In the genomic region with DNA sequence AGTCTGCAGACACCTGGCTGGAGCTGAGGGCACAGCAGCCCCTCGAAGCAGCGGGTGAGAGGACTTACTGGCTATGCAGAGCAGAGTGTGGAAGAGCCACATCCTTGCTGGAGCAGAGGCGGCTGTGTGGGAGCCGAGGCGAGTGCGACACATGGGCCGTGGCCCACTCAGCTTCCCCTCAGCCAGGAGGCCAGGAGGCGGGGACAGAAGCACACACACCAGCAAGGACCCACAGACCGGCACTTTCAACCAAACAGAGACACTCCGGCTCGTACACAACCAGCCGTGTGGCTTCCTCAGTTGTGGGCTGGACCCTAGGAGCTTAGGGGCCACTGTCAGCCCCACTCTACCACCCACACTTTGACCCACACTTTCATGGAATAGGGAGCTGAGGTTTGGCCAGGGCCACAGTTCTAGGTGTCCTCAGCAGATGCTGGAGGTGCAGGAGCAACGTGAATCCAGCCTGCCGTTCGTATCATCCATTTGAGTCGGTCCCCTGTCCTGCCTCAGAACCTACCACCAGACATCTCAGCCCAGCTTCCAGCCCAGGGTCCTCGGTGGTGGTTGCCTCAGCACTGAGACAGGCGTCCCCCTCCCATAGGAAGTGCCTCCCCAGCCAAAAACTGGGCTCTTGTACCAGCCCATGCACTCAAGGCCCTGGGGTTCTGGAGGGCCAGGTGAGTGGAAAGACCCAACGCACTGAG, we compare ENCODE assay signal across 9 cellular contexts. TPM values are rescaled to one million over a fixed set of nuclear protein-coding genes. Genes with fewer than 3 reads are reported as not detected.
DNase-seq lines count a peak whose midpoint lies in the region; ATAC-seq and TF ChIP-seq lines count a peak whose summit lies in the region.
"Had no signal": no experiment of that assay in that cellular context is flagged by ENCODE, and none has a peak within 500 bp of the region (broad histone marks: within the 10 kb centered on the region; RNA-seq: fewer than 3 reads in every experiment).

A gene with protein sequence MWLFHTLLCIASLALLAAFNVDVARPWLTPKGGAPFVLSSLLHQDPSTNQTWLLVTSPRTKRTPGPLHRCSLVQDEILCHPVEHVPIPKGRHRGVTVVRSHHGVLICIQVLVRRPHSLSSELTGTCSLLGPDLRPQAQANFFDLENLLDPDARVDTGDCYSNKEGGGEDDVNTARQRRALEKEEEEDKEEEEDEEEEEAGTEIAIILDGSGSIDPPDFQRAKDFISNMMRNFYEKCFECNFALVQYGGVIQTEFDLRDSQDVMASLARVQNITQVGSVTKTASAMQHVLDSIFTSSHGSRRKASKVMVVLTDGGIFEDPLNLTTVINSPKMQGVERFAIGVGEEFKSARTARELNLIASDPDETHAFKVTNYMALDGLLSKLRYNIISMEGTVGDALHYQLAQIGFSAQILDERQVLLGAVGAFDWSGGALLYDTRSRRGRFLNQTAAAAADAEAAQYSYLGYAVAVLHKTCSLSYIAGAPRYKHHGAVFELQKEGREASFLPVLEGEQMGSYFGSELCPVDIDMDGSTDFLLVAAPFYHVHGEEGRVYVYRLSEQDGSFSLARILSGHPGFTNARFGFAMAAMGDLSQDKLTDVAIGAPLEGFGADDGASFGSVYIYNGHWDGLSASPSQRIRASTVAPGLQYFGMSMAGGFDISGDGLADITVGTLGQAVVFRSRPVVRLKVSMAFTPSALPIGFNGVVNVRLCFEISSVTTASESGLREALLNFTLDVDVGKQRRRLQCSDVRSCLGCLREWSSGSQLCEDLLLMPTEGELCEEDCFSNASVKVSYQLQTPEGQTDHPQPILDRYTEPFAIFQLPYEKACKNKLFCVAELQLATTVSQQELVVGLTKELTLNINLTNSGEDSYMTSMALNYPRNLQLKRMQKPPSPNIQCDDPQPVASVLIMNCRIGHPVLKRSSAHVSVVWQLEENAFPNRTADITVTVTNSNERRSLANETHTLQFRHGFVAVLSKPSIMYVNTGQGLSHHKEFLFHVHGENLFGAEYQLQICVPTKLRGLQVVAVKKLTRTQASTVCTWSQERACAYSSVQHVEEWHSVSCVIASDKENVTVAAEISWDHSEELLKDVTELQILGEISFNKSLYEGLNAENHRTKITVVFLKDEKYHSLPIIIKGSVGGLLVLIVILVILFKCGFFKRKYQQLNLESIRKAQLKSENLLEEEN (minus strand): TSS at position 146 of the 704 bp plus-strand sequence. CDS start 44 bp downstream, at position 102.

- no peak within 1 kb of the TSS for H2AFZ ChIP-seq in OCI-LY7 (ENCODE audit: low read length)

- peak within 1 kb of the TSS in 2 of 6 donors; percentile 20 to 78 for H3K27ac Mint-ChIP-seq in naive B cell

- H3K9me3 Mint-ChIP-seq in naive B cell, result no peaks in the 10 kb centered on the region

- no peak within 1 kb of the TSS for H3K4me2 ChIP-seq in OCI-LY7 (ENCODE audit: low read length)

- H3K36me3 ChIP-seq in OCI-LY7 (ENCODE audit: insufficient read depth, low read length), result 0 out of 2 replicates have a peak, but pooled peaks cover under 1% of the 10 kb centered on the region

- H3K9me3 ChIP-seq in AG04450 (ENCODE audit: control insufficient read depth, insufficient read depth, low read length), result no peaks in the 10 kb centered on the region; the same call in 1 of the 2 replicates
- no peaks in the 10 kb centered on the region for H3K9me3 ChIP-seq in OCI-LY7 (ENCODE audit: low read length)

- H3K4me3 ChIP-seq in AG04450 (ENCODE audit: low read depth, low read length) (no peak within 1 kb of the TSS), OCI-LY7 (ENCODE audit: low read depth, low read length, poor library complexity, severe bottlenecking) (no peak within 1 kb of the TSS)

- POLR2A ChIA-PET in AG04450 (lab: Yijun Ruan, JAX) (interaction anchor here (1.1 kb wide), 1 partner anchor 64 kb away, joined by 5 read pairs; no protein-coding TSS in a partner anchor), OCI-LY7 (lab: Charles Lee) (no interaction called here)

- no peaks in the 10 kb centered on the region for H3K36me3 Mint-ChIP-seq in naive B cell

- no peaks in the 10 kb centered on the region for H3K9me2 ChIP-seq in OCI-LY7 (ENCODE audit: insufficient read depth, low read length)

- CTCF ChIA-PET in AG04450 (lab: Charles Lee), result interaction anchor here (0.9 to 1.1 kb wide), 2 partner anchors 45 to 63 kb away, joined by 3 to 4 read pairs; no protein-coding TSS in a partner anchor
- CTCF ChIA-PET in OCI-LY7 (lab: Charles Lee; ENCODE audit: unreplicated experiment), result no interaction called here

- no peaks in the 10 kb centered on the region for H3K79me2 ChIP-seq in OCI-LY7 (ENCODE audit: insufficient read depth, low read depth, low read length)

- intact Hi-C loops in OCI-LY7 (cut with micrococcal nuclease; ENCODE audit: unreplicated experiment), result no loop called here

- H4K20me1 ChIP-seq in OCI-LY7 (ENCODE audit: insufficient read depth, low read length), result no peaks in the 10 kb centered on the region

- peaks cover 18% of the 10 kb centered on the region for H3K4me1 ChIP-seq in OCI-LY7 (ENCODE audit: insufficient read depth, low read length, poor library complexity, severe bottlenecking)

- peak within 1 kb of the TSS; percentile 99 for H3K27ac ChIP-seq in AG04450 (ENCODE audit: low read depth, low read length)
- H3K27ac ChIP-seq in OCI-LY7 (ENCODE audit: low read depth, low read length, poor library complexity, severe bottlenecking), result no peak within 1 kb of the TSS
- peak within 1 kb of the TSS; percentile 79 for H3K27ac ChIP-seq in epithelial cell of prostate

- no peak for TF ChIP-seq CTCF in AG04450 (IDR thresholded peaks at IDR 0.05; ENCODE audit: low read depth, low read length)
- no peak for TF ChIP-seq CTCF in OCI-LY7 (conservative IDR thresholded peaks at IDR 0.05; ENCODE audit: low read length)

- H3K27me3 Mint-ChIP-seq in naive B cell, result no peaks in the 10 kb centered on the region

- H3K4me1 Mint-ChIP-seq in naive B cell, result peaks cover 21 to 33% (median 24%) of the 10 kb centered on the region in 3 donors

- H3K4me3 Mint-ChIP-seq in naive B cell, result peak within 1 kb of the TSS in 1 of 8 donors; percentile 47

- ATAC-seq in naive B cell (ENCODE audit: low read depth in 2 of 2), result no peak

- BruUV-seq in OCI-LY7 (replicated peaks; lab: Mats Ljungman, UMichigan), result no TSS peak

- no peaks in the 10 kb centered on the region for H3K27me3 ChIP-seq in AG04450 (ENCODE audit: control insufficient read depth, insufficient read depth, low read length)

- DNase-seq in AG04450 (ENCODE audit: low read depth, low spot score) (no peak), OCI-LY7 (ENCODE audit: low spot score) (no peak), epithelial cell of prostate (ENCODE audit: low read depth, low spot score) (no peak), naive B cell (no peak), NCI-H2081 treated with DMSO at 0.1 percent for 48 hours (lab: John Stamatoyannopoulos, UW) (no peak), amygdala (lab: John Stamatoyannopoulos, UW) (no peak), GM03348 (ENCODE audit: low spot score) (no peak), C1 segment of cervical spinal cord (lab: John Stamatoyannopoulos, UW) (no peak)
- DNase-seq: DMS153 had no signal

RNA-seq across cellular contexts. Expression of the gene that starts here (rescaled TPM):
- 76.7 and 98.1 TPM in 2 replicates for polyA plus RNA-seq in AG04450 (2011; rRNA removed)
- polyA minus RNA-seq in AG04450 (2011; rRNA and poly(A)+ RNA removed), result 3.8 and 9.0 TPM in 2 replicates
- 57.3 and 61.2 TPM in 2 replicates for total RNA-seq in OCI-LY7 (2014; rRNA removed; shearing (Covaris generic))
- 51.2 and 52.2 TPM in 2 replicates for total RNA-seq in OCI-LY7 (2022)
- 100 to 1,000 TPM in 5 of 6 donors, 10 to 100 TPM in 1; 93.9 to 177 (median 158) TPM for polyA plus RNA-seq in naive B cell (ENCODE audit: low read depth in 6 of 6)
